Comparison of ENCODE assay signal across 10 cellular contexts in the genomic region with DNA sequence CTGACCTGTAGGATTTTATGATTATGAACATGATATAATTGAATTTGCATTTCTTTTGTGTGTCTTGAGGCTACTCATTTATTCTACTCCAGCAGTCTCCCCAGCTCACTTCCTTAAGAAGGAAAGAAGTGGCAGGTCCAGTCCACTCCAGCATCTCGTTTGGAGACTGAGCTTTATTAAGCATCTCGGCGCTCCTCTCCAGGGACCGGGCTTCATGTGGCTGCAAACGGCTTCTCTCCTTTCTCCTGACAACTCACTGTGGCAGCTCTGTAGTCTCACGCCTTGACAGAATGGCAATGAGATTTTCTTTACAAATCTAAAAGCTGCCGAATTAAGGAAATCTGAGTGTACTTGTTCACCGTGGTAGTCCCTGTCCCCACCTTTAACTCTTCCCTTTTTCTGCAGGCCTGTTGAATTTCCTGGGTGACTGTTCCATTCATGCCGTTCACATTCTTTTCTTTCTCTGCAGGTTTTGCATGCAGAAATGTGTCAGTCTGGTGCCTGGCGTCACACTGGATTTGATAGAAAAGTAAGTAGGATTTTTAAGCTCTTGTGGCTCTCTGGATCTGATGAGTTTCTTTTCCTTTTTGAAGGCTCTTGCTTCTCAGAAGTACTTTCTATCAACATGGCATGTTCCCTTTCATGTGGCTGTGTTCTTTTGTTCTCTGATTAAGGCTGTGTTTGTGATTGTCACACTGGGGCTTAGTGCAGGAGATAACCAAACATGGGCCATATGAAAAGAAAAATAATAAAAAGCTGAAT.
DNase-seq lines count a peak whose midpoint lies in the region; ATAC-seq and TF ChIP-seq lines count a peak whose summit lies in the region.
"Had no signal": no experiment of that assay in that cellular context is flagged by ENCODE, and none has a peak within 500 bp of the region (broad histone marks: within the 10 kb centered on the region; RNA-seq: fewer than 3 reads in every experiment).

No MANE protein-coding gene starts in this region.

- H3K27ac Mint-ChIP-seq in activated naive CD8-positive, alpha-beta T cell treated with anti-CD3 and anti-CD28 coated beads, Interleukin-2, amount 50 U/mL, for 24 hours: peak overlapping the region; percentile 97
- H3K27ac Mint-ChIP-seq in type B pancreatic cell: no peak overlapping the region

- H3K36me3 Mint-ChIP-seq in activated naive CD8-positive, alpha-beta T cell treated with anti-CD3 and anti-CD28 coated beads, Interleukin-2, amount 50 U/mL, for 24 hours (ENCODE audit: low read depth): peaks cover 54% of the 10 kb centered on the region
- H3K36me3 Mint-ChIP-seq in type B pancreatic cell: peaks cover 11% of the 10 kb centered on the region

- H3K27me3 ChIP-seq in right atrium auricular region (no peaks in the 10 kb centered on the region), mucosa of rectum (ENCODE audit: control insufficient read depth in 2 of 2, insufficient read depth in 2 of 2, low read length in 2 of 2) (no peaks in the 10 kb centered on the region)

- TF ChIP-seq CTCF in right atrium auricular region (IDR thresholded peaks at IDR 0.05) (no peak), type B pancreatic cell (conservative IDR thresholded peaks at IDR 0.05) (no peak)

- H3K27ac ChIP-seq in right atrium auricular region (peak overlapping the region; percentile 44 to 53), mucosa of rectum (ENCODE audit: low read depth in 2 of 2, low read length in 2 of 2) (peak overlapping the region; percentile 35 to 59)
- H3K27ac ChIP-seq: C4-2B had no signal

- peaks cover 13% of the 10 kb centered on the region for H3K9me3 Mint-ChIP-seq in activated naive CD8-positive, alpha-beta T cell treated with anti-CD3 and anti-CD28 coated beads, Interleukin-2, amount 50 U/mL, for 24 hours
- H3K9me3 Mint-ChIP-seq in type B pancreatic cell: peaks cover 3% of the 10 kb centered on the region

- no peaks in the 10 kb centered on the region for H3K27me3 Mint-ChIP-seq in activated naive CD8-positive, alpha-beta T cell treated with anti-CD3 and anti-CD28 coated beads, Interleukin-2, amount 50 U/mL, for 24 hours
- no peaks in the 10 kb centered on the region for H3K27me3 Mint-ChIP-seq in type B pancreatic cell

- peak overlapping the region; percentile 74 for H3K4me3 Mint-ChIP-seq in activated naive CD8-positive, alpha-beta T cell treated with anti-CD3 and anti-CD28 coated beads, Interleukin-2, amount 50 U/mL, for 24 hours
- H3K4me3 Mint-ChIP-seq in type B pancreatic cell: peak overlapping the region; percentile 38

- H3K4me1 ChIP-seq in right atrium auricular region (peaks cover 0 to 44% of the 10 kb centered on the region in 2 donors), mucosa of rectum (ENCODE audit: control insufficient read depth in 2 of 2, insufficient read depth in 2 of 2, low read length in 2 of 2) (peaks cover 2 to 10% of the 10 kb centered on the region in 2 donors)

- no peak overlapping the region for H3K4me3 ChIP-seq in right atrium auricular region
- H3K4me3 ChIP-seq in mucosa of rectum (ENCODE audit: low read length in 2 of 2): no peak overlapping the region

- no peak overlapping the region for H3K9ac ChIP-seq in mucosa of rectum (ENCODE audit: low read depth in 1 of 2, low read length in 2 of 2)

- peaks cover 82% of the 10 kb centered on the region for H3K4me1 Mint-ChIP-seq in activated naive CD8-positive, alpha-beta T cell treated with anti-CD3 and anti-CD28 coated beads, Interleukin-2, amount 50 U/mL, for 24 hours
- H3K4me1 Mint-ChIP-seq in type B pancreatic cell (ENCODE audit: unreplicated experiment): peaks cover 40% of the 10 kb centered on the region

- no peak for DNase-seq in right atrium auricular region (ENCODE audit: low spot score)
- DNase-seq in Right ventricle myocardium superior: no peak
- DNase-seq in activated naive CD8-positive, alpha-beta T cell treated with anti-CD3 and anti-CD28 coated beads, Interleukin-2, amount 50 U/mL, for 24 hours: no peak
- no peak for DNase-seq in type B pancreatic cell (ENCODE audit: extremely low spot score, unreplicated experiment)
- DNase-seq in activated gamma-delta T cell treated with Interleukin-2 at 50 U/mL for 16 hours: no peak
- DNase-seq in NCI-H187 treated with DMSO at 0.1 percent for 48 hours (lab: John Stamatoyannopoulos, UW): no peak
- DNase-seq: NCI-H2029 had no signal

- no peaks in the 10 kb centered on the region for H3K9me3 ChIP-seq in right atrium auricular region
- no peaks in the 10 kb centered on the region for H3K9me3 ChIP-seq in mucosa of rectum (ENCODE audit: control insufficient read depth in 2 of 2, low read length in 2 of 2)

- ATAC-seq in Right ventricle myocardium superior (ENCODE audit: poor library complexity) (no peak), HG03135 (IDR thresholded peaks at IDR 0.05; ENCODE audit: unreplicated experiment) (no peak)
- ATAC-seq in activated naive CD8-positive, alpha-beta T cell treated with anti-CD3 and anti-CD28 coated beads, Interleukin-2, amount 50 U/mL, for 24 hours: no peak

- no peaks in the 10 kb centered on the region for H3K36me3 ChIP-seq in right atrium auricular region
- H3K36me3 ChIP-seq in mucosa of rectum (ENCODE audit: control insufficient read depth in 2 of 2, insufficient read depth in 2 of 2, low read length in 2 of 2): peaks cover 2% of the 10 kb centered on the region in 2 donors

- intact Hi-C loops in Right ventricle myocardium superior (cut with DNase I): no loop called here
